ENCODE assay signal across 2 cellular contexts in genomic region chr20:53813728-53814459, GRCh38.
TF ChIP-seq lines count a peak whose summit lies in the region.

No MANE protein-coding gene starts in this region.

TF ChIP-seq in GM23338, 12 proteins besides CTCF, POLR2A, EP300 and RAD21 (continued from another document):
- TF ChIP-seq NANOG (IDR thresholded peaks at IDR 0.05; ENCODE audit: borderline replicate concordance): no peak
- no peak for TF ChIP-seq EZH2phosphoT487 (IDR thresholded peaks at IDR 0.05; ENCODE audit: unreplicated experiment)
- TF ChIP-seq STAT1 (IDR thresholded peaks at IDR 0.05; ENCODE audit: unreplicated experiment): no peak
- TF ChIP-seq REST (IDR thresholded peaks at IDR 0.05; ENCODE audit: unreplicated experiment): no peak
- TF ChIP-seq ZNF331 (CRISPR knock-in tag; IDR thresholded peaks at IDR 0.05; ENCODE audit: low read depth): no peak
- TF ChIP-seq ZNF462 (CRISPR knock-in tag; IDR thresholded peaks at IDR 0.05): no peak

TF ChIP-seq in WTC11, 78 proteins besides CTCF, POLR2A, EP300 and RAD21 (continued from another document):
- TF ChIP-seq ATF2 (CRISPR knock-in tag; IDR thresholded peaks at IDR 0.05; ENCODE audit: borderline replicate concordance, low read depth) (no peak), USF1 (CRISPR knock-in tag; IDR thresholded peaks at IDR 0.05) (no peak), ZNF425 (CRISPR knock-in tag; conservative IDR thresholded peaks at IDR 0.05) (no peak)
